Comparison of ENCODE assay signal across 8 cellular contexts in genomic region chr1:224433041-224433670, GRCh38. TPM values are rescaled to one million over a fixed set of nuclear protein-coding genes. Genes with fewer than 3 reads are reported as not detected.
DNase-seq lines count a peak whose midpoint lies in the region; TF ChIP-seq lines count a peak whose summit lies in the region.

No MANE protein-coding gene starts in this region.

- POLR2A ChIA-PET in GM10248 (lab: Yijun Ruan, JAX) = no interaction called here

- H3K27me3 ChIP-seq in SU-DHL-6 (ENCODE audit: low read length) = no peaks in the 10 kb centered on the region

- H3K4me2 ChIP-seq in SU-DHL-6 (ENCODE audit: low read depth, low read length, poor library complexity, severe bottlenecking) = peak overlapping the region; percentile 77

- no peaks in the 10 kb centered on the region for H3K9me2 ChIP-seq in SU-DHL-6 (replicated peaks; ENCODE audit: insufficient read depth, low read length)

- no peaks in the 10 kb centered on the region for H3K9me3 ChIP-seq in SU-DHL-6 (ENCODE audit: insufficient read depth, low read length)

- H3K4me3 ChIP-seq in SU-DHL-6 (ENCODE audit: insufficient read depth, low read length, poor library complexity, severe bottlenecking) = peak overlapping the region; percentile 81
- H3K4me3 ChIP-seq in lower leg skin (ENCODE audit: low read depth, poor library complexity, severe bottlenecking) = peak overlapping the region; percentile 89

- peaks cover 16% of the 10 kb centered on the region; the same call in 1 of the 2 replicates for H3K36me3 ChIP-seq in SU-DHL-6 (ENCODE audit: low read length)

- no peak overlapping the region for H2AFZ ChIP-seq in SU-DHL-6 (ENCODE audit: low read depth, low read length, severe bottlenecking)

- H3K27ac ChIP-seq in SU-DHL-6 (ENCODE audit: low read depth, low read length) (peak overlapping the region; percentile 33), cingulate gyrus (ENCODE audit: low read depth, low read length) (peak overlapping the region; percentile 75), substantia nigra (ENCODE audit: low read depth, low read length, poor library complexity, severe bottlenecking) (peak overlapping the region; percentile 91)

- H4K20me1 ChIP-seq in SU-DHL-6 (ENCODE audit: low read depth, low read length) = peaks cover 12% of the 10 kb centered on the region

- CTCF ChIA-PET in GM10248 (lab: Yijun Ruan, JAX) = interaction anchor here (1.2 to 2.2 kb wide), 2 partner anchors 16 to 65 kb away, joined by 3 to 5 read pairs; no protein-coding TSS in a partner anchor

- 0 to 1% methylated on average over 19 of the region's 19 CpGs for WGBS in lower leg skin, 2 donors

- TF ChIP-seq CTCF in SU-DHL-6 (IDR thresholded peaks at IDR 0.05; ENCODE audit: insufficient read depth, low read length, poor library complexity, severe bottlenecking) (no peak), lower leg skin (IDR thresholded peaks at IDR 0.05) (no peak), GM10248 (IDR thresholded peaks at IDR 0.05; ENCODE audit: control extremely low read depth, extremely low read depth, low read depth, missing control alignments) (no peak)

- H3F3A ChIP-seq in SU-DHL-6 (ENCODE audit: insufficient read depth) = peaks cover 33% of the 10 kb centered on the region

- intact Hi-C loops in lower leg skin (cut with DNase I; ENCODE audit: low total_unique reads) = no loop called here

- no peak for TF ChIP-seq POLR2A in lower leg skin (IDR thresholded peaks at IDR 0.05)

- peaks cover 73% of the 10 kb centered on the region for H3K79me2 ChIP-seq in SU-DHL-6 (ENCODE audit: insufficient read depth, low read length)

- peak overlapping the region; percentile 74 for H3K9ac ChIP-seq in SU-DHL-6 (ENCODE audit: low read length)

- DNase-seq in stimulated activated CD4-positive, alpha-beta T cell treated with anti-CD3 and anti-CD28 coated beads, Interleukin-1b, Interleukin-23, amount 100 ng/mL, for 4 hours (ENCODE audit: low read depth in 2 of 2) = peak; percentile 9 to 10
- no peak for DNase-seq in stimulated activated CD4-positive, alpha-beta T cell treated with anti-CD3 and anti-CD28 coated beads, Interleukin-12 subunit alpha, Interleukin-12 subunit beta, amount 100 ng/mL, for 4 hours
- peak in 1 of 2 donors; percentile 61 for DNase-seq in lower leg skin (ENCODE audit: low spot score in 2 of 2)
- peak in 15 of 49 donors; percentile 4 to 67 (median 38) for DNase-seq in substantia nigra (lab: John Stamatoyannopoulos, UW)
- DNase-seq in GM10248 (ENCODE audit: extremely low spot score) = no peak
- DNase-seq in occipital lobe (lab: John Stamatoyannopoulos, UW) = no peak

RNA-seq across cellular contexts. Expression of gene WDR26, which starts 1.4 kb away (rescaled TPM):
- 100 to 1,000 TPM; 120 to 141 (median 130) TPM for total RNA-seq in lower leg skin
- total RNA-seq in occipital lobe = 61.8 TPM

Comparison
In these comparisons a context has a peak if more than half of its experiments do, and no peak if none do; other contexts are left out.
1. DNase-seq: peak in stimulated activated CD4-positive, alpha-beta T cell treated with anti-CD3 and anti-CD28 coated beads, Interleukin-1b, Interleukin-23, amount 100 ng/mL, for 4 hours (2 of 2); none in stimulated activated CD4-positive, alpha-beta T cell treated with anti-CD3 and anti-CD28 coated beads, Interleukin-12 subunit alpha, Interleukin-12 subunit beta, amount 100 ng/mL, for 4 hours (single experiment), GM10248 (single experiment) and occipital lobe (single experiment).
2. H3K27ac ChIP-seq: peak in every context shown above with its lines; median percentile 91 in substantia nigra; 75 in cingulate gyrus; 33 in SU-DHL-6.